30 cellular contexts compared by ENCODE assay signal in the genomic region with DNA sequence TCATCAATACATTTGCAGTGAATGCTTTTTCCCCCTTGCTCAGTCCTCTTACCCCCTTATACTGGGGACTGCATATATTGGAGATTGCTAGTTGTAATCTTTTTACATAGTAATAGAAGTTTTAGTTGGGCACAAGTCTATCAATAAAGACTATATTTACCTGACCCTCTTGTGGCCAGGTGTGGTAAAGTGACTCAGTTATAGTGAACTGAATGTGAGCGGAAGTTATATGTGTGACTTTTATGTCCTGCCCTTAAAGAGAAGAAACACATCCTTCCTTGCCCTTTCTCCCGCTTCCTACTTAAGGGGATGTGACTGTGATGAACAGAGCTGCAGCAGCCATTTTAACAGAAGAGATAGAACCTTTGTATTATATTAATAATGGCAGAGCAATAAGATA.
"Had no signal": no experiment of that assay in that cellular context is flagged by ENCODE, and none has a peak within 500 bp of the region (broad histone marks: within the 10 kb centered on the region; RNA-seq: fewer than 3 reads in every experiment).

No MANE protein-coding gene starts in this region.

- H3K27me3 Mint-ChIP-seq: naive B cell; stimulated activated naive B cell treated with anti-CD40 and anti-IgM and Interleukin-4, amounts not matched to agents 10 μg/mL and 1 μg/mL and 100 μg/mL, for 72 hours had no signal

- ATAC-seq: left colon; left lung; lower lobe of right lung; natural killer cell; right lobe of liver; stimulated activated naive B cell treated with anti-CD40 and anti-IgM and Interleukin-4, amounts not matched to agents 10 μg/mL and 1 μg/mL and 100 μg/mL, for 72 hours; stimulated activated naive CD8-positive, alpha-beta T cell treated with anti-CD3 and anti-CD28 coated beads, Interleukin-15, Interleukin-2, amounts not matched to agents 100 U/mL and 50 U/mL, for 24 hours had no signal

- H3K4me1 Mint-ChIP-seq: immature natural killer cell; naive B cell; natural killer cell; nephron progenitor cell; stimulated activated naive B cell treated with anti-CD40 and anti-IgM and Interleukin-4, amounts not matched to agents 10 μg/mL and 1 μg/mL and 100 μg/mL, for 72 hours had no signal

- H3K36me3 Mint-ChIP-seq: immature natural killer cell; naive B cell; natural killer cell; neural progenitor cell; stimulated activated naive B cell treated with anti-CD40 and anti-IgM and Interleukin-4, amounts not matched to agents 10 μg/mL and 1 μg/mL and 100 μg/mL, for 72 hours had no signal

- DNase-seq: hypothalamus; immature natural killer cell; kidney; left colon; left lung; lower lobe of right lung; mammary epithelial cell; mesenchymal stem cell; naive B cell; natural killer cell; nephron progenitor cell; occipital lobe; right lobe of liver; stimulated activated CD4-positive, alpha-beta T cell treated with anti-CD3 and anti-CD28 coated beads, Interleukin-12 subunit alpha, Interleukin-12 subunit beta, amount 100 ng/mL, for 4 hours; stimulated activated CD4-positive, alpha-beta T cell treated with anti-CD3 and anti-CD28 coated beads, Interleukin-15, amount 100 ng/mL, for 24 hours; stimulated activated CD4-positive, alpha-beta T cell treated with anti-CD3 and anti-CD28 coated beads, Interleukin-2, amount 100 ng/mL, for 24 hours; stimulated activated CD4-positive, alpha-beta T cell treated with anti-CD3 and anti-CD28 coated beads, Interleukin-4, amount 100 ng/mL, for 1 hour; stimulated activated naive B cell treated with anti-CD40 and anti-IgM and Interleukin-4, amounts not matched to agents 10 μg/mL and 1 μg/mL and 100 μg/mL, for 72 hours; stimulated activated naive CD8-positive, alpha-beta T cell treated with anti-CD3 and anti-CD28 coated beads, Interleukin-15, Interleukin-2, amounts not matched to agents 100 U/mL and 50 U/mL, for 24 hours; stomach; testis; thyroid gland; transverse colon; upper lobe of left lung had no signal

- H3K9ac ChIP-seq: neural progenitor cell, parathyroid adenoma had no signal

- H3K4me2 ChIP-seq: neural progenitor cell had no signal

- H2AFZ ChIP-seq: neural progenitor cell, parathyroid adenoma had no signal

- H3K4me3 Mint-ChIP-seq: immature natural killer cell; naive B cell; natural killer cell; nephron progenitor cell; neural progenitor cell; stimulated activated naive B cell treated with anti-CD40 and anti-IgM and Interleukin-4, amounts not matched to agents 10 μg/mL and 1 μg/mL and 100 μg/mL, for 72 hours had no signal

- H3K36me3 ChIP-seq: left lung, lower lobe of right lung, neural progenitor cell, neutrophil, right atrium auricular region, right lobe of liver, stomach, thyroid gland, transverse colon, upper lobe of left lung, vagina had no signal

- H3K79me2 ChIP-seq: parathyroid adenoma had no signal

- H3K4me1 ChIP-seq: left lung, lower lobe of right lung, parathyroid adenoma, right atrium auricular region, right lobe of liver, stomach, testis, thyroid gland, transverse colon, upper lobe of left lung, vagina had no signal

- H3K4me3 ChIP-seq: left lung, lower lobe of right lung, neural progenitor cell, right atrium auricular region, right lobe of liver, skin epidermis, stomach, testis, thyroid gland, transverse colon, upper lobe of left lung, vagina had no signal

- H3K27ac Mint-ChIP-seq: immature natural killer cell; naive B cell; natural killer cell; nephron progenitor cell; neural progenitor cell; stimulated activated naive B cell treated with anti-CD40 and anti-IgM and Interleukin-4, amounts not matched to agents 10 μg/mL and 1 μg/mL and 100 μg/mL, for 72 hours had no signal

- H3K27ac ChIP-seq: left lung, lower lobe of right lung, neural progenitor cell, neutrophil, parathyroid adenoma, right atrium auricular region, right lobe of liver, skin epidermis, stomach, testis, thyroid gland, transverse colon, upper lobe of left lung, vagina had no signal

- H3K27me3 ChIP-seq: left lung, neural progenitor cell, neutrophil, right atrium auricular region, right lobe of liver, stomach, testis, thyroid gland, transverse colon, upper lobe of left lung, vagina had no signal

- H3K9me3 ChIP-seq: left lung, lower lobe of right lung, neutrophil, right atrium auricular region, right lobe of liver, stomach, testis, thyroid gland, transverse colon, upper lobe of left lung, vagina had no signal

- H3K9me3 Mint-ChIP-seq: nephron progenitor cell, neural progenitor cell had no signal
